ENCODE assay signal across 37 cellular contexts in genomic region chr7:12517451-12517850, GRCh38. TPM values are rescaled to one million over a fixed set of nuclear protein-coding genes. Genes with fewer than 3 reads are reported as not detected.
"Had no signal": no experiment of that assay in that cellular context is flagged by ENCODE, and none has a peak within 500 bp of the region (broad histone marks: within the 10 kb centered on the region; RNA-seq: fewer than 3 reads in every experiment).

No MANE protein-coding gene starts in this region.

- H3K36me3 ChIP-seq: MG63 had no signal

- H3K9me3 ChIP-seq: MG63 had no signal

- DNase-seq: Karpas-422, Kasumi-1, MG63, MM.1S, MV-4-11, NCI-H1048, NCI-H1092, NCI-H1092 treated with DMSO at 0.1 percent for 48 hours, NCI-H1105, NCI-H1105 treated with DMSO at 0.1 percent for 48 hours, NCI-H1417, NCI-H1417 treated with DMSO at 0.1 percent for 48 hours, NCI-H1436, NCI-H1436 treated with DMSO at 0.1 percent for 48 hours, NCI-H146, NCI-H1694, NCI-H1694 treated with DMSO at 0.1 percent for 48 hours, NCI-H187, NCI-H187 treated with DMSO at 0.1 percent for 48 hours, NCI-H1930, NCI-H2029, NCI-H2029 treated with DMSO at 0.1 percent for 48 hours, NCI-H2081, NCI-H2081 treated with DMSO at 0.1 percent for 48 hours, NCI-H2107, NCI-H2171, NCI-H2171 treated with DMSO at 0.1 percent for 48 hours, NCI-H2227 treated with DMSO at 0.1 percent for 48 hours, NCI-H226, NCI-H345, NCI-H446, NCI-H446 treated with DMSO at 0.1 percent for 48 hours, NCI-H510A, NCI-H510A treated with DMSO at 0.1 percent for 48 hours, NCI-H524 had no signal

- H3K4me3 ChIP-seq: MG63 had no signal

RNA-seq across cellular contexts. Expression of gene SCIN, which starts 53.1 kb away (rescaled TPM):
- total RNA-seq: MCF 10A, NCI-H460 had no signal
